12 cellular contexts compared by ENCODE assay signal in the genomic region with DNA sequence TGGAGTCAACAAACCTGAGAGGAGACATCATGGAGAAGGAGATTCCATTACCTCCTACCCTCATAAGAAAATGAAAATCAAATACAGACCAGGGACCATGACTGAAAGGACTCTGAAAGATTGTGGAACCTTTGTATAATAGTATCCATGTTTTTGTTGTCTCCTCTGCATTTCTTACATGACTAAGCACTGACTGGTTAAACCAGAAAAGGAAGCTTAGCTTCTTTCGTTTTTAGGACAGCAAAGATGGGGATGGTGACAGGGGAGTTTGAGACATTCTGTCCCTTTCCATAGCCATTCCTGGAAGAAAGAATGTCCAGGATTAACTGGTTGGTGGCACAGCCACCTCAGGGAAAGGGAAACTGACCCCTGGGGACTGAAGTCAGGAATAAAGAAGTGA. TPM values are rescaled to one million over a fixed set of nuclear protein-coding genes. Genes with fewer than 3 reads are reported as not detected.
DNase-seq lines count a peak whose midpoint lies in the region; ATAC-seq and TF ChIP-seq lines count a peak whose summit lies in the region.
"Had no signal": no experiment of that assay in that cellular context is flagged by ENCODE, and none has a peak within 500 bp of the region (broad histone marks: within the 10 kb centered on the region; RNA-seq: fewer than 3 reads in every experiment).

No MANE protein-coding gene starts in this region.

- no peak for ATAC-seq in HCT116
- ATAC-seq: Panc1 had no signal

- RAD21 ChIA-PET in HCT116 (lab: Charles Lee; ENCODE audit: low non-redundant PET in 1 of 2, low total read pairs in 2 of 2, uncharacterized antibody in 2 of 2, unreplicated experiment in 2 of 2), result no interaction called here

- peak overlapping the region; percentile 41 for H3K4me2 ChIP-seq in HCT116 (ENCODE audit: low read length)
- H3K4me2 ChIP-seq in hepatocyte, result no peak overlapping the region

- H3K36me3 ChIP-seq in HCT116 (ENCODE audit: control insufficient read depth in 1 of 2, insufficient read depth in 2 of 2, low read length in 2 of 2) (no peaks in the 10 kb centered on the region), stomach (no peaks in the 10 kb centered on the region), hepatocyte (replicated peaks; ENCODE audit: insufficient read depth, low read depth) (no peaks in the 10 kb centered on the region)
- H3K36me3 ChIP-seq: suprapubic skin had no signal

- TF ChIP-seq CTCF in HCT116 (IDR thresholded peaks at IDR 0.05 in 2 of 3, conservative IDR thresholded peaks at IDR 0.05 in 1 of 3; ENCODE audit: borderline replicate concordance in 1 of 3, insufficient read depth in 1 of 3, low read depth in 2 of 3, low read length in 2 of 3), result no peak
- no peak for TF ChIP-seq CTCF in RWPE1 (conservative IDR thresholded peaks at IDR 0.05; ENCODE audit: low read depth)
- TF ChIP-seq CTCF in fibroblast of the aortic adventitia (IDR thresholded peaks at IDR 0.05; ENCODE audit: insufficient read depth, low read length), result no peak
- no peak for TF ChIP-seq CTCF in stomach (IDR thresholded peaks at IDR 0.05)
- no peak for TF ChIP-seq CTCF in hepatocyte (IDR thresholded peaks at IDR 0.05; ENCODE audit: poor library complexity)

- intact Hi-C loops in HCT116 (cut with micrococcal nuclease) (no loop called here), stomach (cut with DNase I; ENCODE audit: low total_unique reads) (no loop called here)

- no peak for TF ChIP-seq POLR2A in HCT116 (IDR thresholded peaks at IDR 0.05; ENCODE audit: borderline replicate concordance, extremely low read depth, insufficient read depth, insufficient read length)
- TF ChIP-seq POLR2A in stomach (IDR thresholded peaks at IDR 0.05), result no peak
- no peak for TF ChIP-seq POLR2A in erythroblast (IDR thresholded peaks at IDR 0.05; ENCODE audit: low read length)

- H4K20me1 ChIP-seq in HCT116 (ENCODE audit: insufficient read depth) (0 out of 2 replicates have a peak, but pooled peaks cover 5% of the 10 kb centered on the region), hepatocyte (ENCODE audit: insufficient read depth, poor library complexity, severe bottlenecking) (no peaks in the 10 kb centered on the region)

- H3K4me3 ChIP-seq in HCT116 (replicated peaks in 1 of 2; ENCODE audit: low read depth in 1 of 2, low read length in 2 of 2) (no peak overlapping the region), fibroblast of the aortic adventitia (ENCODE audit: low read depth, low read length) (no peak overlapping the region), stomach (no peak overlapping the region), hepatocyte (no peak overlapping the region)
- H3K4me3 ChIP-seq: suprapubic skin had no signal

- H3K27me3 ChIP-seq in HCT116 (ENCODE audit: insufficient read depth, low read length), result no peaks in the 10 kb centered on the region
- no peaks in the 10 kb centered on the region for H3K27me3 ChIP-seq in stomach
- no peaks in the 10 kb centered on the region for H3K27me3 ChIP-seq in hepatocyte
- H3K27me3 ChIP-seq: suprapubic skin had no signal

- POLR2A ChIA-PET in HCT116 (lab: Charles Lee), result interaction anchor here (1.0 kb wide), 1 partner anchor 10 kb away, joined by 4 read pairs; no protein-coding TSS in a partner anchor
- POLR2A ChIA-PET in RWPE1 (lab: Yijun Ruan, JAX; ENCODE audit: low non-redundant PET), result no interaction called here

- no peak for TF ChIP-seq EP300 in stomach (IDR thresholded peaks at IDR 0.05)

- no peaks in the 10 kb centered on the region for H3K79me2 ChIP-seq in HCT116 (ENCODE audit: insufficient read depth, low read length)
- H3K79me2 ChIP-seq in hepatocyte, result peaks cover 30% of the 10 kb centered on the region

- BruUV-seq in HCT116 (replicated peaks; lab: Mats Ljungman, UMichigan), result no TSS peak

- no peak for DNase-seq in HCT116 (ENCODE audit: low read depth, low spot score)
- peak; percentile 22 for DNase-seq in RWPE1 (ENCODE audit: low spot score)
- DNase-seq in fibroblast of the aortic adventitia (ENCODE audit: low read depth), result peak; percentile 40
- DNase-seq in stomach, result no peak
- DNase-seq in HT-29 (ENCODE audit: low spot score), result no peak
- DNase-seq in hepatocyte (ENCODE audit: low spot score), result no peak
- DNase-seq in NCI-H146 (lab: John Stamatoyannopoulos, UW), result no peak
- no peak for DNase-seq in erythroblast (lab: John Stamatoyannopoulos, UW)
- DNase-seq: activated CD4-positive, alpha-beta T cell treated with anti-CD3 and anti-CD28 coated beads, Interleukin-2, amount 10 ng/mL, durations not matched to agents 7 days and 5 days; NCI-H1105 had no signal

- no peak for TF ChIP-seq RAD21 in HCT116 (IDR thresholded peaks at IDR 0.05; ENCODE audit: low read depth)

- no peak overlapping the region for H3K9ac ChIP-seq in HCT116 (ENCODE audit: low read length)

- H3K27ac ChIP-seq in HCT116 (ENCODE audit: low read depth, low read length), result no peak overlapping the region
- H3K27ac ChIP-seq in RWPE1, result no peak overlapping the region
- H3K27ac ChIP-seq in stomach, result peak overlapping the region; percentile 52 to 79 (median 64)
- H3K27ac ChIP-seq in hepatocyte, result no peak overlapping the region
- H3K27ac ChIP-seq: suprapubic skin had no signal

- H3K9me2 ChIP-seq in HCT116 (ENCODE audit: insufficient read depth), result no peaks in the 10 kb centered on the region
- no peaks in the 10 kb centered on the region for H3K9me2 ChIP-seq in hepatocyte (replicated peaks; ENCODE audit: insufficient read depth)

- WGBS in stomach, 5 donors, result 28 to 63% (median 49%) methylated on average over 1 of the region's 1 CpG
- 61% methylated on average over 1 of the region's 1 CpG for WGBS in hepatocyte (ENCODE audit: low lambda C conversion rate, missing lambda C conversion rate)

- H3K9me3 ChIP-seq in HCT116 (ENCODE audit: control insufficient read depth in 1 of 2, insufficient read depth in 1 of 2, low read depth in 1 of 2, low read length in 2 of 2) (no peaks in the 10 kb centered on the region), stomach (no peaks in the 10 kb centered on the region), hepatocyte (ENCODE audit: low read depth) (no peaks in the 10 kb centered on the region)
- H3K9me3 ChIP-seq: suprapubic skin had no signal

- H2AFZ ChIP-seq in HCT116 (ENCODE audit: low read depth, low read length, poor library complexity, severe bottlenecking) (no peak overlapping the region), hepatocyte (no peak overlapping the region)

- CTCF ChIA-PET in HCT116 (lab: Charles Lee), result no interaction called here
- CTCF ChIA-PET in RWPE1 (lab: Yijun Ruan, JAX), result interaction anchor here (1.1 kb wide), 1 partner anchor 9 kb away, joined by 4 read pairs; no protein-coding TSS in a partner anchor

- H3K4me1 ChIP-seq in HCT116 (ENCODE audit: control insufficient read depth in 1 of 2, insufficient read depth in 2 of 2, low read length in 2 of 2), result peaks cover 0 to 16% of the 10 kb centered on the region in 2 experiments; a peak in 1 of 4 replicates
- H3K4me1 ChIP-seq in stomach, result peaks cover 0 to 97% (median 51%) of the 10 kb centered on the region in 4 donors
- peaks cover 3% of the 10 kb centered on the region for H3K4me1 ChIP-seq in hepatocyte (ENCODE audit: insufficient read depth)

TF ChIP-seq in HCT116, 20 proteins besides CTCF, POLR2A, EP300 and RAD21:
- TF ChIP-seq YY1 (IDR thresholded peaks at IDR 0.05; ENCODE audit: extremely low read depth, insufficient replicate concordance, low read depth, low read length) (no peak), JUND (IDR thresholded peaks at IDR 0.05) (no peak), SP1 (IDR thresholded peaks at IDR 0.05; ENCODE audit: low read depth) (no peak; the same call in 1 of the 2 replicates), EZH2phosphoT487 (IDR thresholded peaks at IDR 0.05; ENCODE audit: borderline replicate concordance) (no peak), TCF7L2 (IDR thresholded peaks at IDR 0.05; ENCODE audit: borderline replicate concordance, extremely low read depth, insufficient read depth, insufficient read length) (no peak), SIN3A (IDR thresholded peaks at IDR 0.05; ENCODE audit: low read depth) (no peak), EZH2 (IDR thresholded peaks at IDR 0.05) (no peak), POLR2AphosphoS5 (IDR thresholded peaks at IDR 0.05; ENCODE audit: low read depth, low read length) (no peak), CBX3 (IDR thresholded peaks at IDR 0.05; ENCODE audit: low read depth) (no peak), CEBPB (IDR thresholded peaks at IDR 0.05; ENCODE audit: low read depth) (no peak), FOSL1 (IDR thresholded peaks at IDR 0.05; ENCODE audit: low read depth) (no peak; the same call in 1 of the 2 replicates), ELF1 (IDR thresholded peaks at IDR 0.05; ENCODE audit: borderline replicate concordance, low read depth) (no peak)
- TF ChIP-seq, protein P1, sequence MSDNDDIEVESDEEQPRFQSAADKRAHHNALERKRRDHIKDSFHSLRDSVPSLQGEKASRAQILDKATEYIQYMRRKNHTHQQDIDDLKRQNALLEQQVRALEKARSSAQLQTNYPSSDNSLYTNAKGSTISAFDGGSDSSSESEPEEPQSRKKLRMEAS (IDR thresholded peaks at IDR 0.05), result no peak
- TF ChIP-seq, protein P2, sequence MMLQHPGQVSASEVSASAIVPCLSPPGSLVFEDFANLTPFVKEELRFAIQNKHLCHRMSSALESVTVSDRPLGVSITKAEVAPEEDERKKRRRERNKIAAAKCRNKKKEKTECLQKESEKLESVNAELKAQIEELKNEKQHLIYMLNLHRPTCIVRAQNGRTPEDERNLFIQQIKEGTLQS (IDR thresholded peaks at IDR 0.05), result no peak

RNA-seq across cellular contexts. Expression of a gene that starts 22.2 kb away (rescaled TPM):
- total RNA-seq in HCT116 (2021; ENCODE audit: unreplicated experiment) (1.8 TPM), fibroblast of the aortic adventitia (ENCODE audit: low replicate concordance) (4.2 and 26.7 TPM in 2 replicates), stomach (100 to 1,000 TPM in 3 of 5 donors, 10 to 100 TPM in 2; 71.4 to 507 (median 145) TPM), hepatocyte (40.3 and 46.9 TPM in 2 replicates)
- polyA plus RNA-seq in HCT116 (2012), result 0.47 and 0.49 TPM in 2 replicates
- polyA plus RNA-seq in stomach (10 to 100 TPM in 1 of 3 donors, 1 to 10 TPM in 2; 2.7 to 11.9 (median 2.9) TPM), hepatocyte (13.4 and 15.0 TPM in 2 replicates)
- total RNA-seq in HT-29 (2014; rRNA removed; shearing (Covaris generic)), result 22.6 and 39.5 TPM in 2 replicates

RNA-seq across cellular contexts. Expression of a gene that starts 22.2 kb away (rescaled TPM):
- total RNA-seq in HCT116 (2021; ENCODE audit: unreplicated experiment) (16.5 TPM), fibroblast of the aortic adventitia (ENCODE audit: low replicate concordance) (9.2 and 18.9 TPM in 2 replicates), stomach (10 to 100 TPM in 4 of 5 donors, 1 to 10 TPM in 1; 5.8 to 62.2 (median 12.8) TPM), hepatocyte (21.9 and 24.3 TPM in 2 replicates)
- polyA plus RNA-seq in HCT116 (2012), result 14.7 and 15.7 TPM in 2 replicates
- polyA plus RNA-seq in stomach (10 to 100 TPM in 2 of 3 donors, 1 to 10 TPM in 1; 6.4 to 13.4 (median 12.3) TPM), hepatocyte (27.0 and 28.2 TPM in 2 replicates)
- total RNA-seq in HT-29 (2014; rRNA removed; shearing (Covaris generic)), result 37.1 and 41.2 TPM in 2 replicates

Comparison
In these comparisons a context has a peak if more than half of its experiments do, and no peak if none do; other contexts are left out.
1. DNase-seq: peak in RWPE1 (single experiment) and fibroblast of the aortic adventitia (single experiment); none in HCT116 (single experiment), stomach (single experiment), HT-29 (single experiment), hepatocyte (single experiment), NCI-H146 (single experiment) and erythroblast (0 of 2).
2. H3K27ac ChIP-seq: peak in stomach (5 of 5); none in HCT116 (single experiment), RWPE1 (single experiment) and hepatocyte (single experiment).